ENCODE assay signal across 26 cellular contexts in the genomic region with DNA sequence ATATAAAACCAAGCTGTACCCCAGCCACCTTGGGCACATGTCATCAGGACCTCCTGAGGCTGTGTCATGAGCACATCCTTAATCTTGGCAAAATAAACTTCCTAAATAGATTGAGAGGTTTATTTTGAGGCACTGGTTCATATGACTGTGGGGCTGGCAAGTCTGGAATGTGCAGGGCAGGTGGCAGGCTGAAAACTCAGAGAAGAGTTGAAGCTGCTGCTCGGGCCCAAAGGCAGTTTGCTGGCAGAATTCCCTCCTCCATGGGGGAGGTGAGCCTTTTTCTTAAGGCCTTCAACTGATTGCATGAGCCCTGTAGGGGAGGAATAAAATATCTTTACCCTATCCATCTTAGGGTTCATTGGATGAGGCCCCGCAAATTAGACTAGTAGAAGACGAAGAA.
"Had no signal": no experiment of that assay in that cellular context is flagged by ENCODE, and none has a peak within 500 bp of the region (broad histone marks: within the 10 kb centered on the region; RNA-seq: fewer than 3 reads in every experiment).

No MANE protein-coding gene starts in this region.

- H3K36me3 ChIP-seq: esophagus squamous epithelium, heart right ventricle, neutrophil, pancreas, right lobe of liver, thyroid gland, vagina had no signal

- ATAC-seq: heart right ventricle; left lobe of liver; naive thymus-derived CD8-positive, alpha-beta T cell; pancreas; right lobe of liver; stimulated activated naive CD8-positive, alpha-beta T cell treated with anti-CD3 and anti-CD28 coated beads, Interleukin-15, amount 100 ng/mL, for 72 hours had no signal

- H3K4me3 ChIP-seq: coronary artery, esophagus squamous epithelium, heart right ventricle, pancreas, right lobe of liver, smooth muscle cell, thyroid gland, vagina had no signal

- H3K27me3 ChIP-seq: neutrophil, pancreas, right lobe of liver, thyroid gland, vagina had no signal

- H3K27ac Mint-ChIP-seq: naive thymus-derived CD8-positive, alpha-beta T cell had no signal

- DNase-seq: dermis blood vessel endothelial cell; effector memory CD4-positive, alpha-beta T cell; erythroblast; esophagus squamous epithelium; glutamatergic neuron; heart right ventricle; hippocampal formation; mesendoderm; midbrain; naive thymus-derived CD8-positive, alpha-beta T cell; pancreas; retina; right lobe of liver; stimulated activated CD4-positive, alpha-beta T cell treated with anti-CD3 and anti-CD28 coated beads, Interleukin-12 subunit alpha, Interleukin-12 subunit beta, amount 100 ng/mL, for 4 hours; stimulated activated CD4-positive, alpha-beta T cell treated with anti-CD3 and anti-CD28 coated beads, Interleukin-1b, Interleukin-23, amount 100 ng/mL, for 48 hours; stimulated activated CD4-positive, alpha-beta T cell treated with anti-CD3 and anti-CD28 coated beads, Interleukin-4, amount 100 ng/mL, for 1 hour; stimulated activated CD8-positive, alpha-beta memory T cell treated with anti-CD3 and anti-CD28 coated beads, Interleukin-4, amount 100 ng/mL, for 48 hours; stimulated activated naive CD4-positive, alpha-beta T cell; stimulated activated naive CD8-positive, alpha-beta T cell treated with anti-CD3 and anti-CD28 coated beads, Interleukin-15, amount 100 ng/mL, for 72 hours; thyroid gland; trophoblast cell had no signal

- H3K4me3 Mint-ChIP-seq: naive thymus-derived CD8-positive, alpha-beta T cell; stimulated activated naive CD8-positive, alpha-beta T cell treated with anti-CD3 and anti-CD28 coated beads, Interleukin-15, amount 100 ng/mL, for 72 hours had no signal

- H3K27ac ChIP-seq: coronary artery, esophagus squamous epithelium, heart right ventricle, neutrophil, pancreas, right lobe of liver, thyroid gland, vagina had no signal

- H3K4me1 Mint-ChIP-seq: naive thymus-derived CD8-positive, alpha-beta T cell had no signal

- H3K9me3 ChIP-seq: pancreas, thyroid gland, vagina had no signal

- H3K4me1 ChIP-seq: esophagus squamous epithelium, pancreas, right lobe of liver, thyroid gland, vagina had no signal
